In the genomic region with DNA sequence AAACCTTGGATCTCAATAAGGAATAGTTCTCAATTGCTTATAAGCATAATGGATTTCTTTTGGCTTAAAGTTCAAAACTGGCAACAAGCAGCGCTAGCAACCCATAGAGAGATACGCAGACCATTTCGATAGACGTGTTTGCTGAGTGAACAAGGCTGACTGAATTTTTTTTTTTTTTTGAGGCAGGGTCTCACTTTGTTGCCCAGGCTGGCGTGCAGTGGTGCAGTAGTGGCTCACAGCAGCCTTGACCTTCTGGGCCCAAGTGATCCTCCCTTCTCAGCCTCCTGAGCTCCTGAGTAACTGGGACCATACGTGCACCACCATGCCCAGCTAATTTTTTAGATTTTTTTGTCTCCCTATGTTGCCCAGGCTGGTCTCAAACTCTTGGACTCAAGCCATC, we compare ENCODE assay signal across 1 cellular context.
TF ChIP-seq lines count a peak whose summit lies in the region.

No MANE protein-coding gene starts in this region.

TF ChIP-seq in GM12878, 131 proteins besides CTCF, POLR2A, EP300 and RAD21:
- TF ChIP-seq, protein P1, sequence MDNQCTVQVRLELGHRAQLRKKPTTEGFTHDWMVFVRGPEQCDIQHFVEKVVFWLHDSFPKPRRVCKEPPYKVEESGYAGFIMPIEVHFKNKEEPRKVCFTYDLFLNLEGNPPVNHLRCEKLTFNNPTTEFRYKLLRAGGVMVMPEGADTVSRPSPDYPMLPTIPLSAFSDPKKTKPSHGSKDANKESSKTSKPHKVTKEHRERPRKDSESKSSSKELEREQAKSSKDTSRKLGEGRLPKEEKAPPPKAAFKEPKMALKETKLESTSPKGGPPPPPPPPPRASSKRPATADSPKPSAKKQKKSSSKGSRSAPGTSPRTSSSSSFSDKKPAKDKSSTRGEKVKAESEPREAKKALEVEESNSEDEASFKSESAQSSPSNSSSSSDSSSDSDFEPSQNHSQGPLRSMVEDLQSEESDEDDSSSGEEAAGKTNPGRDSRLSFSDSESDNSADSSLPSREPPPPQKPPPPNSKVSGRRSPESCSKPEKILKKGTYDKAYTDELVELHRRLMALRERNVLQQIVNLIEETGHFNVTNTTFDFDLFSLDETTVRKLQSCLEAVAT (IDR thresholded peaks at IDR 0.05): peak; percentile 60; the same call in 1 of the 2 replicates
- TF ChIP-seq POLR2AphosphoS2 (IDR thresholded peaks at IDR 0.05; ENCODE audit: low read depth, low read length): 0 out of 2 replicates have a peak, but pooled peaks have one; percentile 4
- TF ChIP-seq, protein P2, sequence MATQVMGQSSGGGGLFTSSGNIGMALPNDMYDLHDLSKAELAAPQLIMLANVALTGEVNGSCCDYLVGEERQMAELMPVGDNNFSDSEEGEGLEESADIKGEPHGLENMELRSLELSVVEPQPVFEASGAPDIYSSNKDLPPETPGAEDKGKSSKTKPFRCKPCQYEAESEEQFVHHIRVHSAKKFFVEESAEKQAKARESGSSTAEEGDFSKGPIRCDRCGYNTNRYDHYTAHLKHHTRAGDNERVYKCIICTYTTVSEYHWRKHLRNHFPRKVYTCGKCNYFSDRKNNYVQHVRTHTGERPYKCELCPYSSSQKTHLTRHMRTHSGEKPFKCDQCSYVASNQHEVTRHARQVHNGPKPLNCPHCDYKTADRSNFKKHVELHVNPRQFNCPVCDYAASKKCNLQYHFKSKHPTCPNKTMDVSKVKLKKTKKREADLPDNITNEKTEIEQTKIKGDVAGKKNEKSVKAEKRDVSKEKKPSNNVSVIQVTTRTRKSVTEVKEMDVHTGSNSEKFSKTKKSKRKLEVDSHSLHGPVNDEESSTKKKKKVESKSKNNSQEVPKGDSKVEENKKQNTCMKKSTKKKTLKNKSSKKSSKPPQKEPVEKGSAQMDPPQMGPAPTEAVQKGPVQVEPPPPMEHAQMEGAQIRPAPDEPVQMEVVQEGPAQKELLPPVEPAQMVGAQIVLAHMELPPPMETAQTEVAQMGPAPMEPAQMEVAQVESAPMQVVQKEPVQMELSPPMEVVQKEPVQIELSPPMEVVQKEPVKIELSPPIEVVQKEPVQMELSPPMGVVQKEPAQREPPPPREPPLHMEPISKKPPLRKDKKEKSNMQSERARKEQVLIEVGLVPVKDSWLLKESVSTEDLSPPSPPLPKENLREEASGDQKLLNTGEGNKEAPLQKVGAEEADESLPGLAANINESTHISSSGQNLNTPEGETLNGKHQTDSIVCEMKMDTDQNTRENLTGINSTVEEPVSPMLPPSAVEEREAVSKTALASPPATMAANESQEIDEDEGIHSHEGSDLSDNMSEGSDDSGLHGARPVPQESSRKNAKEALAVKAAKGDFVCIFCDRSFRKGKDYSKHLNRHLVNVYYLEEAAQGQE (IDR thresholded peaks at IDR 0.05; ENCODE audit: low read depth, low read length): no peak
